26 cellular contexts compared by ENCODE assay signal in the genomic region with DNA sequence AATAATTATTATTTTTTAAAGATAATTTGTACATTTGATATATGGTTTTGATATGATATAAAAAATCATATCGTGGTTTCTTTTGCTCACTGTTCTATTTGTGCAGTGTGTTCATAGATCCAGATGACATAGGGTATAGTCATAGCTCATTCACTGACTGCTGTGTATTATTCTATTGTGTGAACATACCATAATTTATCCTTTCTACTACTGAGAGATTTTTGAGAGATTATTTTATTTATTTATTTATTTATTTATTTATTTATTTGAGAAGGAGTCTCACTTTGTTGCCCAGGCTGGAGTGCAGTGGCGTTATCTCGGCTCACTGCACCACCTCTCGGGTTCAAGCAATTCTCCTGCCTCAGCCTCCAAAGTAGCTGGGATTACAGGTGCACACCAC. TPM values are rescaled to one million over a fixed set of nuclear protein-coding genes. Genes with fewer than 3 reads are reported as not detected.
"Had no signal": no experiment of that assay in that cellular context is flagged by ENCODE, and none has a peak within 500 bp of the region (broad histone marks: within the 10 kb centered on the region; RNA-seq: fewer than 3 reads in every experiment).

No MANE protein-coding gene starts in this region.

- H3K27me3 ChIP-seq: colonic mucosa, left lung had no signal

- H3K4me3 ChIP-seq: colonic mucosa, esophagus squamous epithelium, gastrocnemius medialis, heart right ventricle, left lung, lower lobe of right lung, mucosa of descending colon had no signal

- H3K36me3 ChIP-seq: colonic mucosa, esophagus squamous epithelium, gastrocnemius medialis, heart right ventricle, left lung, lower lobe of right lung had no signal

- H3K4me1 ChIP-seq: colonic mucosa had no signal

- ATAC-seq: effector memory CD8-positive, alpha-beta T cell; gastrocnemius medialis; heart right ventricle; left cardiac atrium; left ventricle myocardium superior; mucosa of descending colon had no signal

- H3K27ac ChIP-seq: colonic mucosa, esophagus squamous epithelium, gastrocnemius medialis, heart right ventricle, left lung, lower lobe of right lung had no signal

- H3K9me3 ChIP-seq: colonic mucosa, esophagus squamous epithelium, gastrocnemius medialis, heart right ventricle, left lung, lower lobe of right lung, mucosa of descending colon had no signal

- DNase-seq: colonic mucosa; cortex of kidney; effector CD8-positive, alpha-beta T cell; effector memory CD8-positive, alpha-beta T cell; endodermal cell; esophagus squamous epithelium; foreskin fibroblast; foreskin melanocyte; gastrocnemius medialis; glutamatergic neuron; head of caudate nucleus; heart right ventricle; hippocampal formation; left cardiac atrium; left lung; left ventricle myocardium superior; lower lobe of right lung; mesenchymal stem cell; mucosa of descending colon; naive B cell had no signal

RNA-seq across cellular contexts. Expression of a gene that starts 39.0 kb away (rescaled TPM):
- total RNA-seq: colonic mucosa, dermis microvascular lymphatic vessel endothelial cell, gastrocnemius medialis, glomerular endothelial cell, kidney epithelial cell, left ventricle myocardium superior, lower leg skin, lung microvascular endothelial cell, myocyte had no signal
